ENCODE assay signal across 1 cellular context in genomic region chr5:100761192-100761591, GRCh38.
TF ChIP-seq lines count a peak whose summit lies in the region.

No MANE protein-coding gene starts in this region.

TF ChIP-seq in A549, 52 proteins besides CTCF, POLR2A, EP300 and RAD21 (continued from another document):
- TF ChIP-seq BCL3 (IDR thresholded peaks at IDR 0.05) (no peak), ZSCAN20 (CRISPR knock-in tag; IDR thresholded peaks at IDR 0.05) (no peak)
